4 cellular contexts compared by ENCODE assay signal in genomic region chr7:157770716-157771320, GRCh38.
A peak's percentile ranks its signal among the peaks of the same experiment; 100 is the strongest.
TF ChIP-seq lines count a peak whose summit lies in the region.

No MANE protein-coding gene starts in this region.

TF ChIP-seq in SK-N-SH treated with all-trans-retinoic acid at 6 μM for 48 hours, 23 proteins besides CTCF, POLR2A, EP300 and RAD21:
- TF ChIP-seq ARNTL (CRISPR knock-in tag; IDR thresholded peaks at IDR 0.05; ENCODE audit: borderline replicate concordance, low read depth) (no peak), SNAI2 (CRISPR knock-in tag; IDR thresholded peaks at IDR 0.05) (no peak), TSHZ2 (CRISPR knock-in tag; IDR thresholded peaks at IDR 0.05) (no peak), OSR1 (CRISPR knock-in tag; IDR thresholded peaks at IDR 0.05) (no peak), PPARA (CRISPR knock-in tag; IDR thresholded peaks at IDR 0.05; ENCODE audit: borderline replicate concordance) (no peak), CSDC2 (CRISPR knock-in tag; IDR thresholded peaks at IDR 0.05) (no peak), ISL1 (CRISPR knock-in tag; IDR thresholded peaks at IDR 0.05) (no peak), ZNF565 (CRISPR knock-in tag; conservative IDR thresholded peaks at IDR 0.05; ENCODE audit: low read depth) (peak; percentile 98)

TF ChIP-seq in SK-N-SH, 30 proteins besides CTCF, POLR2A, EP300 and RAD21:
- TF ChIP-seq TAF1 (IDR thresholded peaks at IDR 0.05; ENCODE audit: borderline replicate concordance, low read depth, low read length) = no peak

TF ChIP-seq in HCT116, 20 proteins besides CTCF, POLR2A, EP300 and RAD21:
- TF ChIP-seq ZNF274 (IDR thresholded peaks at IDR 0.05; ENCODE audit: low read depth, low read length) (no peak), YY1 (IDR thresholded peaks at IDR 0.05; ENCODE audit: extremely low read depth, insufficient replicate concordance, low read depth, low read length) (peak; percentile 27)

TF ChIP-seq in HepG2, 621 proteins besides CTCF, POLR2A, EP300 and RAD21:
- TF ChIP-seq YY1 (IDR thresholded peaks at IDR 0.05; ENCODE audit: insufficient read depth, insufficient replicate concordance, low read depth, low read length) (peak; percentile 55), EZH2 (conservative IDR thresholded peaks at IDR 0.05; ENCODE audit: low read depth, low read length) (no peak)
